In genomic region chr7:55342216-55342871, GRCh38 we compare ENCODE assay signal across 27 cellular contexts.
"Had no signal": no experiment of that assay in that cellular context is flagged by ENCODE, and none has a peak within 500 bp of the region (broad histone marks: within the 10 kb centered on the region; RNA-seq: fewer than 3 reads in every experiment).

No MANE protein-coding gene starts in this region.

- H3K27ac ChIP-seq: pancreas, psoas muscle, right lobe of liver, sigmoid colon, stomach, thoracic aorta, thyroid gland, tibial nerve, upper lobe of left lung, uterus had no signal

- H3K4me1 ChIP-seq: pancreas, psoas muscle, right lobe of liver, sigmoid colon, stomach, thyroid gland, tibial nerve, upper lobe of left lung, uterus had no signal

- DNase-seq: naive B cell; naive thymus-derived CD8-positive, alpha-beta T cell; nephron progenitor cell; occipital lobe; psoas muscle; right cardiac atrium; right lobe of liver; sigmoid colon; small intestine; stimulated activated CD4-positive, alpha-beta T cell treated with anti-CD3 and anti-CD28 coated beads, Interleukin-15, amount 100 ng/mL, for 24 hours; stimulated activated CD4-positive, alpha-beta T cell treated with anti-CD3 and anti-CD28 coated beads, Interleukin-2, amount 100 ng/mL, for 24 hours; stimulated activated CD4-positive, alpha-beta T cell treated with anti-CD3 and anti-CD28 coated beads, Interleukin-2, amount 100 ng/mL, for 48 hours; stimulated activated CD4-positive, alpha-beta T cell treated with anti-CD3 and anti-CD28 coated beads, Interleukin-4, amount 100 ng/mL, for 24 hours; stimulated activated naive B cell treated with anti-CD40 and anti-IgM and Interleukin-4, amounts not matched to agents 10 μg/mL and 1 μg/mL and 100 μg/mL, for 72 hours; stimulated activated naive CD4-positive, alpha-beta T cell treated with Interleukin-2 at 50 U/mL for 16 hours; stomach; thyroid gland; trophoblast cell; uterus had no signal

- FAIRE-seq: pancreas, small intestine had no signal

- H3K9me3 Mint-ChIP-seq: naive thymus-derived CD8-positive, alpha-beta T cell; natural killer cell treated with Interleukin-12 subunit alpha and Interleukin-12 subunit beta and Interleukin-15 and Interleukin-18, amount 100 ng/mL, for 72 hours; neural crest cell; stimulated activated effector memory CD8-positive, alpha-beta T cell treated with anti-CD3 and anti-CD28 coated beads, Interleukin-12 subunit alpha, Interleukin-12 subunit beta, amount 100 ng/mL, for 72 hours had no signal

- H3K4me3 Mint-ChIP-seq: naive B cell; naive thymus-derived CD8-positive, alpha-beta T cell; natural killer cell treated with Interleukin-12 subunit alpha and Interleukin-12 subunit beta and Interleukin-15 and Interleukin-18, amount 100 ng/mL, for 72 hours; nephron progenitor cell; neural crest cell; stimulated activated effector memory CD8-positive, alpha-beta T cell treated with anti-CD3 and anti-CD28 coated beads, Interleukin-12 subunit alpha, Interleukin-12 subunit beta, amount 100 ng/mL, for 72 hours; stimulated activated naive B cell treated with anti-CD40 and anti-IgM and Interleukin-4, amounts not matched to agents 10 μg/mL and 1 μg/mL and 100 μg/mL, for 72 hours had no signal

- H3K4me3 ChIP-seq: pancreas, psoas muscle, right lobe of liver, sigmoid colon, stomach, thoracic aorta, thyroid gland, tibial nerve, upper lobe of left lung, uterus had no signal

- H3K27me3 ChIP-seq: pancreas, right lobe of liver, thyroid gland, upper lobe of left lung, uterus had no signal

- H3K27ac Mint-ChIP-seq: naive B cell; naive thymus-derived CD8-positive, alpha-beta T cell; natural killer cell treated with Interleukin-12 subunit alpha and Interleukin-12 subunit beta and Interleukin-15 and Interleukin-18, amount 100 ng/mL, for 72 hours; nephron progenitor cell; progenitor cell of endocrine pancreas; stimulated activated effector memory CD8-positive, alpha-beta T cell treated with anti-CD3 and anti-CD28 coated beads, Interleukin-12 subunit alpha, Interleukin-12 subunit beta, amount 100 ng/mL, for 72 hours; stimulated activated naive B cell treated with anti-CD40 and anti-IgM and Interleukin-4, amounts not matched to agents 10 μg/mL and 1 μg/mL and 100 μg/mL, for 72 hours had no signal

- H3K36me3 ChIP-seq: pancreas, right lobe of liver, sigmoid colon, stomach, thoracic aorta, thyroid gland, tibial nerve, upper lobe of left lung, uterus had no signal

- H3K4me1 Mint-ChIP-seq: naive B cell; naive thymus-derived CD8-positive, alpha-beta T cell; nephron progenitor cell; neural crest cell; stimulated activated effector memory CD8-positive, alpha-beta T cell treated with anti-CD3 and anti-CD28 coated beads, Interleukin-12 subunit alpha, Interleukin-12 subunit beta, amount 100 ng/mL, for 72 hours; stimulated activated naive B cell treated with anti-CD40 and anti-IgM and Interleukin-4, amounts not matched to agents 10 μg/mL and 1 μg/mL and 100 μg/mL, for 72 hours had no signal

- ATAC-seq: naive thymus-derived CD8-positive, alpha-beta T cell; natural killer cell treated with Interleukin-12 subunit alpha and Interleukin-12 subunit beta and Interleukin-15 and Interleukin-18, amount 100 ng/mL, for 72 hours; pancreas; psoas muscle; stimulated activated effector memory CD8-positive, alpha-beta T cell treated with anti-CD3 and anti-CD28 coated beads, Interleukin-12 subunit alpha, Interleukin-12 subunit beta, amount 100 ng/mL, for 72 hours; stimulated activated naive B cell treated with anti-CD40 and anti-IgM and Interleukin-4, amounts not matched to agents 10 μg/mL and 1 μg/mL and 100 μg/mL, for 72 hours had no signal

- H3K27me3 Mint-ChIP-seq: progenitor cell of endocrine pancreas had no signal

- H3K9me3 ChIP-seq: pancreas, psoas muscle, right lobe of liver, sigmoid colon, thoracic aorta, thyroid gland, upper lobe of left lung, uterus had no signal
